In the genomic region with DNA sequence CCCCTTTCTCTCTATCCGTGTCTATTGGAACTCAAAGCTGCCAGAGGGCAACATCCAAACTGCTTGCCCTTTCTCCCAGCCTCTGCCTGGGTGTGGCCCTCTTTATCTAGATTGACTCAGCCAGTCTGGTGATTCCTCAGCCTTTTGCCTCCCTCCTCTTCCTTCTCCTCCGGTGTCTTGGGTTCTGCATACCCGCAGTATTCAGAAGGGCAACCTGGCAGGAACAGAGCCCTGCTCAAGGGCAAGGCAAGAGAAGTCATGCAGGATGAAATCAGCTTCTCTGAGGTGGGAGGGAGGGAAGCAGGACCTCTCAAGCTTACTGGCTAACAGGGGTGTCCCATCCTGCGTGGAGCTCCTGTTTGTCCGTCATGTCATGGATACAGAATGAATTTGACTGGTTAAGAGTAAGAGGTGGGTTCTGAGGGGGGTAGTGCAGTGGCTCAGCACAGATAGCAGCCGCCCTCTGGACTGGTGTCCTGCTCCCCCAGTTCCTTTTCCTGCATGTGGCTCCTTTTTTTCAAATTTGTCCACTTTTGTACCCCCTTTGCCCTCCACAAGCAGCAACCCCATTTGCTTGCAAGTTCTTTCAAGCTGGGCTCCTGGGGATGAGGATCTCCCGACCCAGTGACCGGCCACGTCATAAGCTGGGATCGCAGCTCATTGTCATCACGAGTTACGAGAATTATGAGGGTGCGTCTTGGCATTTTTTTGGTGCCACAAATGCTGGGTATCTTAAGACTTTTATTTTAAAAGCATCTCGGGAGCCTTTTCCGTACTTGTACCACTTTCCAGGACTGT, we compare ENCODE assay signal across 1 cellular context.
TF ChIP-seq lines count a peak whose summit lies in the region.

No MANE protein-coding gene starts in this region.

TF ChIP-seq in GM23338, 12 proteins besides CTCF, POLR2A, EP300 and RAD21:
- TF ChIP-seq ZNF462 (CRISPR knock-in tag; IDR thresholded peaks at IDR 0.05) = no peak
TF ChIP-seq in GM23338: peak in this region for 0.
